In genomic region chr2:239318091-239318725, GRCh38 we compare ENCODE assay signal across 15 cellular contexts.
DNase-seq lines count a peak whose midpoint lies in the region; ATAC-seq and TF ChIP-seq lines count a peak whose summit lies in the region.
"Had no signal": no experiment of that assay in that cellular context is flagged by ENCODE, and none has a peak within 500 bp of the region (broad histone marks: within the 10 kb centered on the region; RNA-seq: fewer than 3 reads in every experiment).

No MANE protein-coding gene starts in this region.

- no peak overlapping the region for H3K27ac ChIP-seq in CD8-positive, alpha-beta T cell (ENCODE audit: low read depth, low read length)
- peak overlapping the region; percentile 16 to 88 (median 81) for H3K27ac ChIP-seq in heart right ventricle
- H3K27ac ChIP-seq: PC-9, WERI-Rb-1 had no signal

- intact Hi-C loops in CD8-positive, alpha-beta T cell (cut with DNase I, micrococcal nuclease), result no loop called here
- intact Hi-C loops in heart right ventricle (cut with DNase I) (loop anchor here in 6 of 10 donors (5.0 kb wide), 2 partner anchors 79 to 84 kb away; partner anchors contain the start of gene HDAC4 (in 3 of the 6)), sciatic nerve (cut with DNase I) (no loop called here)

- no peaks in the 10 kb centered on the region for H3K36me3 ChIP-seq in CD8-positive, alpha-beta T cell (ENCODE audit: insufficient read depth, low read length)
- H3K36me3 ChIP-seq in heart right ventricle, result no peaks in the 10 kb centered on the region
- H3K36me3 ChIP-seq: pancreas, WERI-Rb-1 had no signal

- no peaks in the 10 kb centered on the region for H3K9me3 Mint-ChIP-seq in CD8-positive, alpha-beta T cell
- no peaks in the 10 kb centered on the region for H3K9me3 Mint-ChIP-seq in activated T-helper 17 cell treated with anti-CD3 and anti-CD28 coated beads, Interleukin-2, amount 50 U/mL, for 72 hours

- H3K4me1 ChIP-seq in CD8-positive, alpha-beta T cell (ENCODE audit: insufficient read depth, low read length), result peaks cover 49% of the 10 kb centered on the region
- peaks cover 11 to 67% (median 50%) of the 10 kb centered on the region in 9 donors for H3K4me1 ChIP-seq in heart right ventricle

- no peaks in the 10 kb centered on the region for H3K27me3 Mint-ChIP-seq in CD8-positive, alpha-beta T cell (ENCODE audit: low read depth)
- no peaks in the 10 kb centered on the region for H3K27me3 Mint-ChIP-seq in activated T-helper 17 cell treated with anti-CD3 and anti-CD28 coated beads, Interleukin-2, amount 50 U/mL, for 72 hours
- H3K27me3 Mint-ChIP-seq: activated naive CD8-positive, alpha-beta T cell had no signal

- DNase-seq in CD8-positive, alpha-beta T cell, result no peak
- DNase-seq in heart right ventricle (peak in 1 of 2 donors; percentile 2), sciatic nerve (ENCODE audit: low spot score) (peak; percentile 40)
- DNase-seq: COR-L47, kidney, NCI-H1694 treated with DMSO at 0.1 percent for 48 hours, PC-9, WERI-Rb-1 had no signal

- no peak overlapping the region for H3K4me3 Mint-ChIP-seq in CD8-positive, alpha-beta T cell
- H3K4me3 Mint-ChIP-seq in activated T-helper 17 cell treated with anti-CD3 and anti-CD28 coated beads, Interleukin-2, amount 50 U/mL, for 72 hours, result peak overlapping the region; percentile 58

- H3K27ac Mint-ChIP-seq in CD8-positive, alpha-beta T cell, result peak overlapping the region; percentile 93
- no peak overlapping the region for H3K27ac Mint-ChIP-seq in activated T-helper 17 cell treated with anti-CD3 and anti-CD28 coated beads, Interleukin-2, amount 50 U/mL, for 72 hours

- no peak overlapping the region for H3K4me3 ChIP-seq in CD8-positive, alpha-beta T cell (ENCODE audit: low read depth, low read length)
- peak overlapping the region in 2 of 10 donors; percentile 45 to 46 for H3K4me3 ChIP-seq in heart right ventricle
- H3K4me3 ChIP-seq: PC-9 had no signal

- 69 to 88% methylated on average over 20 of the region's 20 CpGs for WGBS in heart right ventricle, 2 donors

- H3K9me3 ChIP-seq in CD8-positive, alpha-beta T cell (ENCODE audit: low read length), result no peaks in the 10 kb centered on the region
- peaks cover 0 to 10% (median 0%) of the 10 kb centered on the region in 11 donors for H3K9me3 ChIP-seq in heart right ventricle
- H3K9me3 ChIP-seq: pancreas had no signal

- peaks cover 46% of the 10 kb centered on the region for H3K4me1 Mint-ChIP-seq in CD8-positive, alpha-beta T cell (ENCODE audit: low read depth)
- peaks cover 48% of the 10 kb centered on the region for H3K4me1 Mint-ChIP-seq in activated T-helper 17 cell treated with anti-CD3 and anti-CD28 coated beads, Interleukin-2, amount 50 U/mL, for 72 hours

- no peak for TF ChIP-seq CTCF in CD8-positive, alpha-beta T cell (IDR thresholded peaks at IDR 0.05)
- no peak for TF ChIP-seq CTCF in heart right ventricle (IDR thresholded peaks at IDR 0.05)

- H3K36me3 Mint-ChIP-seq in CD8-positive, alpha-beta T cell, result peaks cover 4% of the 10 kb centered on the region
- no peaks in the 10 kb centered on the region for H3K36me3 Mint-ChIP-seq in activated T-helper 17 cell treated with anti-CD3 and anti-CD28 coated beads, Interleukin-2, amount 50 U/mL, for 72 hours (ENCODE audit: low read depth)

- H3K27me3 ChIP-seq in CD8-positive, alpha-beta T cell (ENCODE audit: insufficient read depth, low read length), result no peaks in the 10 kb centered on the region
- no peaks in the 10 kb centered on the region for H3K27me3 ChIP-seq in heart right ventricle
- H3K27me3 ChIP-seq: pancreas had no signal

- POLR2A ChIA-PET in CD8-positive, alpha-beta T cell (lab: Charles Lee), result interaction anchor here (1.2 kb wide), 1 partner anchor 14 kb away, joined by 4 read pairs; no protein-coding TSS in a partner anchor

- CTCF ChIA-PET in CD8-positive, alpha-beta T cell (lab: Charles Lee), result no interaction called here

- no peak for ATAC-seq in CD8-positive, alpha-beta T cell
- no peak for ATAC-seq in activated T-helper 17 cell treated with anti-CD3 and anti-CD28 coated beads, Interleukin-2, amount 50 U/mL, for 72 hours (replicated peaks)
- ATAC-seq in heart right ventricle (peak in 2 of 8 donors; percentile 12 to 33), sciatic nerve (no peak), HG03378 (IDR thresholded peaks at IDR 0.05; ENCODE audit: unreplicated experiment) (no peak), GM19455 (IDR thresholded peaks at IDR 0.05; ENCODE audit: unreplicated experiment) (no peak), HG02885 (IDR thresholded peaks at IDR 0.05; ENCODE audit: poor library complexity, unreplicated experiment) (no peak), GM18873 (IDR thresholded peaks at IDR 0.05; ENCODE audit: low FRiP score, unreplicated experiment) (no peak)

Comparison
In these comparisons a context has a peak if more than half of its experiments do, and no peak if none do; other contexts are left out.
1. intact Hi-C loops: an anchor here in heart right ventricle (5.0 kb wide); none called in CD8-positive, alpha-beta T cell and sciatic nerve.